In genomic region chr18:37222383-37223378, GRCh38 we compare ENCODE assay signal across 1 cellular context.
TF ChIP-seq lines count a peak whose summit lies in the region.

No MANE protein-coding gene starts in this region.

TF ChIP-seq in HepG2, 621 proteins besides CTCF, POLR2A, EP300 and RAD21 (continued from another document):
- TF ChIP-seq ZNF704 (CRISPR knock-in tag; IDR thresholded peaks at IDR 0.05; ENCODE audit: borderline replicate concordance) (no peak), ZNF841 (CRISPR knock-in tag; IDR thresholded peaks at IDR 0.05; ENCODE audit: borderline replicate concordance) (no peak), HHEX (CRISPR knock-in tag; IDR thresholded peaks at IDR 0.05) (no peak), ZNF232 (CRISPR knock-in tag; IDR thresholded peaks at IDR 0.05; ENCODE audit: borderline replicate concordance) (no peak)
